Comparison of ENCODE assay signal across 11 cellular contexts in genomic region chrX:154056739-154057367, GRCh38. TPM values are rescaled to one million over a fixed set of nuclear protein-coding genes. Genes with fewer than 3 reads are reported as not detected.
DNase-seq lines count a peak whose midpoint lies in the region; ATAC-seq and TF ChIP-seq lines count a peak whose summit lies in the region.
"Had no signal": no experiment of that assay in that cellular context is flagged by ENCODE, and none has a peak within 500 bp of the region (broad histone marks: within the 10 kb centered on the region; RNA-seq: fewer than 3 reads in every experiment).

No MANE protein-coding gene starts in this region.

- POLR2A ChIA-PET in activated CD4-positive, alpha-beta T cell treated with anti-CD3 and anti-CD28 coated beads for 36 hours (lab: Charles Lee), result no interaction called here
- POLR2A ChIA-PET in RWPE1 (lab: Yijun Ruan, JAX; ENCODE audit: low non-redundant PET), result no interaction called here

- 48 to 56% methylated on average over 4 to 8 of the region's 8 CpGs for WGBS in esophagus squamous epithelium, 2 donors

- H3K27me3 ChIP-seq in gastrocnemius medialis (no peaks in the 10 kb centered on the region), esophagus squamous epithelium (no peaks in the 10 kb centered on the region)

- no peak overlapping the region for H3K4me3 ChIP-seq in choroid plexus epithelial cell (ENCODE audit: low read depth, low read length)
- H3K4me3 ChIP-seq in gastrocnemius medialis, result no peak overlapping the region
- H3K4me3 ChIP-seq in coronary artery, result no peak overlapping the region
- H3K4me3 ChIP-seq in esophagus squamous epithelium, result no peak overlapping the region
- H3K4me3 ChIP-seq: lung had no signal

- TF ChIP-seq CTCF in RWPE1 (conservative IDR thresholded peaks at IDR 0.05; ENCODE audit: low read depth) (no peak), choroid plexus epithelial cell (conservative IDR thresholded peaks at IDR 0.05; ENCODE audit: low read depth, low read length) (no peak), gastrocnemius medialis (IDR thresholded peaks at IDR 0.05 in 4 of 5, conservative IDR thresholded peaks at IDR 0.05 in 1 of 5) (no peak), coronary artery (IDR thresholded peaks at IDR 0.05) (no peak), esophagus squamous epithelium (IDR thresholded peaks at IDR 0.05) (no peak)

- no peaks in the 10 kb centered on the region for H3K9me3 ChIP-seq in gastrocnemius medialis
- H3K9me3 ChIP-seq in esophagus squamous epithelium, result no peaks in the 10 kb centered on the region

- intact Hi-C loops in activated CD4-positive, alpha-beta T cell treated with anti-CD3 and anti-CD28 coated beads for 36 hours (cut with DNase I, micrococcal nuclease), result no loop called here
- intact Hi-C loops in gastrocnemius medialis (cut with DNase I; ENCODE audit: low total_unique reads), result no loop called here
- intact Hi-C loops in esophagus squamous epithelium (cut with DNase I), result no loop called here

- H3K4me3 Mint-ChIP-seq in activated CD4-positive, alpha-beta T cell treated with anti-CD3 and anti-CD28 coated beads for 36 hours, result peak overlapping the region; percentile 3

- H3K36me3 ChIP-seq in gastrocnemius medialis (no peaks in the 10 kb centered on the region), esophagus squamous epithelium (no peaks in the 10 kb centered on the region)

- H3K36me3 Mint-ChIP-seq in activated CD4-positive, alpha-beta T cell treated with anti-CD3 and anti-CD28 coated beads for 36 hours (ENCODE audit: low read depth), result peaks cover 22% of the 10 kb centered on the region

- no peak for TF ChIP-seq POLR2A in gastrocnemius medialis (IDR thresholded peaks at IDR 0.05)
- TF ChIP-seq POLR2A in esophagus squamous epithelium (IDR thresholded peaks at IDR 0.05), result no peak

- no peaks in the 10 kb centered on the region for H3K9me3 Mint-ChIP-seq in activated CD4-positive, alpha-beta T cell treated with anti-CD3 and anti-CD28 coated beads for 36 hours (ENCODE audit: low read depth)

- no peak for ATAC-seq in activated CD4-positive, alpha-beta T cell treated with anti-CD3 and anti-CD28 coated beads for 36 hours
- ATAC-seq in gastrocnemius medialis (peak in 1 of 2 donors; percentile 74), HG03354 (IDR thresholded peaks at IDR 0.05; ENCODE audit: poor library complexity, severe bottlenecking, unreplicated experiment) (no peak)

- H3K27ac ChIP-seq in RWPE1, result peak overlapping the region; percentile 42
- H3K27ac ChIP-seq in gastrocnemius medialis, result peak overlapping the region; percentile 54 to 67 (median 60)
- H3K27ac ChIP-seq in coronary artery, result no peak overlapping the region
- peak overlapping the region in 2 of 4 donors; percentile 25 to 44 for H3K27ac ChIP-seq in esophagus squamous epithelium
- H3K27ac ChIP-seq: WERI-Rb-1 had no signal

- peak overlapping the region; percentile 85 for H3K27ac Mint-ChIP-seq in activated CD4-positive, alpha-beta T cell treated with anti-CD3 and anti-CD28 coated beads for 36 hours

- DNase-seq in activated CD4-positive, alpha-beta T cell treated with anti-CD3 and anti-CD28 coated beads for 36 hours, result no peak
- no peak for DNase-seq in activated CD4-positive, alpha-beta T cell treated with anti-CD3 and anti-CD28 coated beads for 4 hours
- DNase-seq in RWPE1 (ENCODE audit: low spot score) (no peak), choroid plexus epithelial cell (ENCODE audit: low read depth) (peak; percentile 38), gastrocnemius medialis (peak in 1 of 2 donors; percentile 47), coronary artery (ENCODE audit: low spot score) (no peak), esophagus squamous epithelium (lab: John Stamatoyannopoulos, UW) (no peak)
- DNase-seq: NCI-H1694 treated with DMSO at 0.1 percent for 48 hours, WERI-Rb-1 had no signal

- in situ Hi-C loops in gastrocnemius medialis (cut with MboI; ENCODE audit: low sequenced_read_pairs in 4 of 4), result loop anchor here in 1 of 4 donors (25.0 kb wide), 1 partner anchor 95 kb away; the partner anchor contains the start of genes HCFC1 and TMEM187

- H3K4me1 ChIP-seq in gastrocnemius medialis (peaks cover 33 to 40% of the 10 kb centered on the region in 2 donors), esophagus squamous epithelium (peaks cover 0 to 54% (median 9%) of the 10 kb centered on the region in 3 donors)

- CTCF ChIA-PET in activated CD4-positive, alpha-beta T cell treated with anti-CD3 and anti-CD28 coated beads for 36 hours (lab: Charles Lee), result interaction anchor here (0.6 kb wide), 1 partner anchor 488 kb away, joined by 3 read pairs; no protein-coding TSS in a partner anchor
- CTCF ChIA-PET in RWPE1 (lab: Yijun Ruan, JAX), result no interaction called here

- peaks cover 59% of the 10 kb centered on the region for H3K4me1 Mint-ChIP-seq in activated CD4-positive, alpha-beta T cell treated with anti-CD3 and anti-CD28 coated beads for 36 hours

- no peaks in the 10 kb centered on the region for H3K27me3 Mint-ChIP-seq in activated CD4-positive, alpha-beta T cell treated with anti-CD3 and anti-CD28 coated beads for 36 hours

RNA-seq across cellular contexts. Expression of gene IRAK1, which starts 37.2 kb away (rescaled TPM):
- total RNA-seq in activated CD4-positive, alpha-beta T cell treated with anti-CD3 and anti-CD28 coated beads for 36 hours, result 10 to 100 TPM; 84.3 to 93.6 TPM
- total RNA-seq in gastrocnemius medialis, result 100 to 1,000 TPM in 3 of 4 donors, 10 to 100 TPM in 1; 73.9 to 157 (median 115) TPM
- total RNA-seq in esophagus squamous epithelium, result 100 to 1,000 TPM in 2 of 4 donors, 10 to 100 TPM in 2; 73.5 to 117 (median 96.8) TPM

RNA-seq across cellular contexts. Expression of gene MECP2, which starts 40.7 kb away (rescaled TPM):
- 10 to 100 TPM; 50.7 to 60.0 TPM for total RNA-seq in activated CD4-positive, alpha-beta T cell treated with anti-CD3 and anti-CD28 coated beads for 36 hours
- total RNA-seq in gastrocnemius medialis (10 to 100 TPM; 39.0 to 63.2 (median 45.2) TPM), esophagus squamous epithelium (10 to 100 TPM; 17.7 to 38.7 (median 25.4) TPM)

Comparison
In these comparisons a context has a peak if more than half of its experiments do, and no peak if none do; other contexts are left out.
1. H3K27ac ChIP-seq: peak in RWPE1 (single experiment) and gastrocnemius medialis (4 of 4); none in coronary artery (0 of 2).